Comparison of ENCODE assay signal across 2 cellular contexts in genomic region chr2:110702514-110702913, GRCh38.
TF ChIP-seq lines count a peak whose summit lies in the region.

No MANE protein-coding gene starts in this region.

TF ChIP-seq in HepG2, 621 proteins besides CTCF, POLR2A, EP300 and RAD21:
- TF ChIP-seq ESRRA (CRISPR knock-in tag; IDR thresholded peaks at IDR 0.05; ENCODE audit: low read depth), result no peak
- peak; percentile 67; the same call in 1 of the 2 replicates for TF ChIP-seq ATF7 (IDR thresholded peaks at IDR 0.05)
- no peak for TF ChIP-seq ATF7 (CRISPR knock-in tag; IDR thresholded peaks at IDR 0.05)

TF ChIP-seq in H1, 55 proteins besides CTCF, POLR2A, EP300 and RAD21:
- TF ChIP-seq HDAC6 (IDR thresholded peaks at IDR 0.05; ENCODE audit: low read depth, low read length), result no peak
- no peak for TF ChIP-seq EGR1 (IDR thresholded peaks at IDR 0.05; ENCODE audit: borderline replicate concordance, low read depth, low read length)
- no peak for TF ChIP-seq SAP30 (IDR thresholded peaks at IDR 0.05; ENCODE audit: insufficient read depth, insufficient replicate concordance, low read length)
- TF ChIP-seq SRF (IDR thresholded peaks at IDR 0.05; ENCODE audit: low read depth, low read length), result no peak
- TF ChIP-seq BACH1 (IDR thresholded peaks at IDR 0.05; ENCODE audit: low read length), result no peak
- TF ChIP-seq SUZ12 (IDR thresholded peaks at IDR 0.05; ENCODE audit: low read length), result no peak
- no peak for TF ChIP-seq NANOG (IDR thresholded peaks at IDR 0.05; ENCODE audit: insufficient read depth, low read depth, low read length, poor library complexity, severe bottlenecking)
- TF ChIP-seq CBX8 (IDR thresholded peaks at IDR 0.05; ENCODE audit: borderline replicate concordance, low read depth, low read length), result no peak
- no peak for TF ChIP-seq SIX5 (IDR thresholded peaks at IDR 0.05; ENCODE audit: low read depth, low read length)
- no peak for TF ChIP-seq CEBPB (IDR thresholded peaks at IDR 0.05; ENCODE audit: low read depth, low read length)
- no peak for TF ChIP-seq CHD2 (IDR thresholded peaks at IDR 0.05; ENCODE audit: low read length)
- no peak for TF ChIP-seq ATF3 (IDR thresholded peaks at IDR 0.05; ENCODE audit: insufficient read depth, low read depth, low read length)
- no peak for TF ChIP-seq TEAD4 (IDR thresholded peaks at IDR 0.05; ENCODE audit: low read depth, low read length)
- no peak for TF ChIP-seq BRCA1 (IDR thresholded peaks at IDR 0.05; ENCODE audit: low read depth, low read length)
- no peak for TF ChIP-seq GABPA (IDR thresholded peaks at IDR 0.05; ENCODE audit: borderline replicate concordance, insufficient read depth, low read length)
- no peak for TF ChIP-seq SP1 (IDR thresholded peaks at IDR 0.05; ENCODE audit: low read depth, low read length)
- no peak for TF ChIP-seq MAFK (IDR thresholded peaks at IDR 0.05; ENCODE audit: low read depth, low read length)
